Comparison of ENCODE assay signal across 26 cellular contexts in the genomic region with DNA sequence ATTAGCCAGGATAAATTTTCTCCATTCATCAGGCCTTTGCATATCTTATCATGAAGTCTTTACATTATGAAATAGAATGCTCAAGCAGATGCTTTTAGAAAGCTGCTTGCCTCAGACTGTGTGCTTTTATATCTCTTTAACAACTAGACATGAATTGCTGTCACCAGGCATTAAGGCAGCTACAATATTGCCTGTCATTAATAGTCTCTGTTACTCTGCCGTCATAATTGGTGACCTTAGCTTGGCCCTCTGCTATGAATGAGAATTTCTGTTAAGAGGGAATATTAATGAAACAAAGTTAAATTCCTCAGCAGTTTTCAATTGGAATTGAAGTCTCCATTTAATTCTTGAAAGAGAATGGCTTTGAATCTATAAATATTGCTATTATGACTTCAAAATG.
"Had no signal": no experiment of that assay in that cellular context is flagged by ENCODE, and none has a peak within 500 bp of the region (broad histone marks: within the 10 kb centered on the region; RNA-seq: fewer than 3 reads in every experiment).

No MANE protein-coding gene starts in this region.

- H3K27me3 ChIP-seq: stomach, suprapubic skin, testis, thyroid gland, tibial artery, tibial nerve, transverse colon, upper lobe of left lung, upper lobe of right lung, uterus, vagina had no signal

- H3K27ac ChIP-seq: stomach, suprapubic skin, testis, thoracic aorta, thyroid gland, tibial artery, tibial nerve, transverse colon, upper lobe of left lung, upper lobe of right lung, uterus, vagina had no signal

- H3K9me3 ChIP-seq: stomach, suprapubic skin, testis, thoracic aorta, thyroid gland, tibial artery, transverse colon, upper lobe of left lung, upper lobe of right lung, uterus, vagina had no signal

- H3K4me1 ChIP-seq: stomach, suprapubic skin, testis, thyroid gland, tibial artery, tibial nerve, transverse colon, upper lobe of left lung, upper lobe of right lung, uterus, vagina had no signal

- DNase-seq: stimulated activated CD4-positive, alpha-beta T cell treated with anti-CD3 and anti-CD28 coated beads, Interleukin-2, amount 100 ng/mL, for 48 hours; stimulated activated CD4-positive, alpha-beta T cell treated with anti-CD3 and anti-CD28 coated beads, Interleukin-4, amount 100 ng/mL, for 1 hour; stimulated activated CD4-positive, alpha-beta T cell treated with anti-CD3 and anti-CD28 coated beads, Interleukin-4, amount 100 ng/mL, for 24 hours; stimulated activated CD4-positive, alpha-beta T cell treated with anti-CD3 and anti-CD28 coated beads, Interleukin-4, amount 100 ng/mL, for 4 hours; stimulated activated CD8-positive, alpha-beta memory T cell treated with anti-CD3 and anti-CD28 coated beads, Interleukin-4, amount 100 ng/mL, for 48 hours; stimulated activated naive B cell treated with anti-CD40 and anti-IgM and Interleukin-4, amounts not matched to agents 10 μg/mL and 1 μg/mL and 100 μg/mL, for 72 hours; stimulated activated naive CD4-positive, alpha-beta T cell; stimulated activated naive CD4-positive, alpha-beta T cell treated with Interleukin-2 at 50 U/mL for 16 hours; stimulated activated naive CD8-positive, alpha-beta T cell treated with anti-CD3 and anti-CD28 coated beads, Interleukin-15, amount 100 ng/mL, for 72 hours; stimulated activated naive CD8-positive, alpha-beta T cell treated with anti-CD3 and anti-CD28 coated beads, Interleukin-15, Interleukin-2, amounts not matched to agents 100 U/mL and 50 U/mL, for 24 hours; stomach; substantia nigra; testis; thyroid gland; tibial artery; transverse colon; trophoblast cell; upper lobe of left lung; upper lobe of right lung; uterus had no signal

- H3K4me3 ChIP-seq: stomach, suprapubic skin, testis, thoracic aorta, thyroid gland, tibial artery, tibial nerve, transverse colon, upper lobe of left lung, upper lobe of right lung, uterus, vagina had no signal

- ATAC-seq: stimulated activated effector memory CD8-positive, alpha-beta T cell treated with anti-CD3 and anti-CD28 coated beads, Interleukin-12 subunit alpha, Interleukin-12 subunit beta, amount 100 ng/mL, for 72 hours; stimulated activated memory B cell treated with anti-CD40 and anti-IgM and Interleukin-4, amounts not matched to agents 10 μg/mL and 1 μg/mL and 100 μg/mL, for 72 hours; stimulated activated naive B cell treated with anti-CD40 and anti-IgM and Interleukin-4, amounts not matched to agents 10 μg/mL and 1 μg/mL and 100 μg/mL, for 72 hours; stimulated activated naive CD8-positive, alpha-beta T cell treated with anti-CD3 and anti-CD28 coated beads, Interleukin-15, amount 100 ng/mL, for 72 hours; stimulated activated naive CD8-positive, alpha-beta T cell treated with anti-CD3 and anti-CD28 coated beads, Interleukin-15, Interleukin-2, amounts not matched to agents 100 U/mL and 50 U/mL, for 24 hours; upper lobe of right lung had no signal

- H3K36me3 ChIP-seq: stomach, suprapubic skin, thoracic aorta, thyroid gland, tibial artery, tibial nerve, transverse colon, upper lobe of left lung, upper lobe of right lung, uterus, vagina had no signal
